13 cellular contexts compared by ENCODE assay signal in the genomic region with DNA sequence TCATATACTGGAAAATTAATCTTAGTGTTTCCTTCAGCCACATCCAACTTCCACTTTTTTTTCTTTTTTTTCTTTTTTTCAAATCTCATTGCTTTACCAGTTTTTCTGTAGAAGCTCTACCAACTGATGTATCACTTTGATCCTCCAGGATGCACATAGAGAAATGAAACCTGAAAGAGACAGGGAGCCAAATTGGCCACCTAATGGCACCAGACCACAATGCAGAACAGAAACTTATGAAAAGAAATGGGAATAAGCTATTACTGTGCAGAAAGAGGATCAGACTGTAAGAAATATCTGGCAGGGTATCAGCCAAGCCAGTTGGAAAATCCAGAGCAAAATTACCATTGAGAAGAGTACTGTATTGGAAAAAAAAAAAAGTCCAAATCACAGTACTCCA.
DNase-seq lines count a peak whose midpoint lies in the region; ATAC-seq lines count a peak whose summit lies in the region.
"Had no signal": no experiment of that assay in that cellular context is flagged by ENCODE, and none has a peak within 500 bp of the region (broad histone marks: within the 10 kb centered on the region; RNA-seq: fewer than 3 reads in every experiment).

No MANE protein-coding gene starts in this region.

- ATAC-seq in activated T-cell treated with anti-CD3 and anti-CD28 coated beads, Interleukin-2, amount 50 U/mL, for 72 hours (replicated peaks in 1 of 2), result no peak
- peak; percentile 92 for ATAC-seq in memory B cell (ENCODE audit: low read depth)

- peak overlapping the region; percentile 13 for H3K27ac Mint-ChIP-seq in activated T-cell treated with anti-CD3 and anti-CD28 coated beads, Interleukin-2, amount 50 U/mL, for 72 hours
- no peak overlapping the region for H3K27ac Mint-ChIP-seq in memory B cell
- H3K27ac Mint-ChIP-seq: CD4-positive, CD25-positive, alpha-beta regulatory T cell; HFFc6 had no signal

- H3K27me3 Mint-ChIP-seq in activated T-cell treated with anti-CD3 and anti-CD28 coated beads, Interleukin-2, amount 50 U/mL, for 72 hours (ENCODE audit: low read depth), result no peaks in the 10 kb centered on the region
- H3K27me3 Mint-ChIP-seq in memory B cell, result no peaks in the 10 kb centered on the region
- H3K27me3 Mint-ChIP-seq: CD4-positive, CD25-positive, alpha-beta regulatory T cell had no signal

- no peaks in the 10 kb centered on the region for H3K4me1 Mint-ChIP-seq in activated T-cell treated with anti-CD3 and anti-CD28 coated beads, Interleukin-2, amount 50 U/mL, for 72 hours (ENCODE audit: low read depth)
- peaks cover 5% of the 10 kb centered on the region for H3K4me1 Mint-ChIP-seq in memory B cell
- H3K4me1 Mint-ChIP-seq: CD4-positive, CD25-positive, alpha-beta regulatory T cell had no signal

- no peaks in the 10 kb centered on the region for H3K36me3 Mint-ChIP-seq in activated T-cell treated with anti-CD3 and anti-CD28 coated beads, Interleukin-2, amount 50 U/mL, for 72 hours (ENCODE audit: insufficient read depth in 2 of 2)
- H3K36me3 Mint-ChIP-seq in memory B cell, result no peaks in the 10 kb centered on the region
- H3K36me3 Mint-ChIP-seq: CD4-positive, CD25-positive, alpha-beta regulatory T cell had no signal

- no peak for DNase-seq in activated T-cell treated with anti-CD3 and anti-CD28 coated beads, Interleukin-2, amount 50 U/mL, for 72 hours
- no peak for DNase-seq in activated T-cell treated with anti-CD3 and anti-CD28 coated beads for 4 hours
- peak; percentile 32 for DNase-seq in NOMO-1 treated with dmso at 0.1 percent for 144 hours (lab: John Stamatoyannopoulos, UW; ENCODE audit: unreplicated experiment)
- peak in 1 of 2 donors; percentile 3 for DNase-seq in memory B cell (ENCODE audit: low spot score in 2 of 2)
- no peak for DNase-seq in hypothalamus (lab: John Stamatoyannopoulos, UW)
- DNase-seq in OCI-M1 (lab: John Stamatoyannopoulos, UW), result no peak
- DNase-seq in NCI-H2081 treated with DMSO at 0.1 percent for 48 hours (lab: John Stamatoyannopoulos, UW), result no peak
- DNase-seq: 8988T; AML-193; CD4-positive, CD25-positive, alpha-beta regulatory T cell; DMS53; HCEC 1CT; HFFc6 had no signal

- H3K4me3 Mint-ChIP-seq in activated T-cell treated with anti-CD3 and anti-CD28 coated beads, Interleukin-2, amount 50 U/mL, for 72 hours, result no peak overlapping the region
- no peak overlapping the region for H3K4me3 Mint-ChIP-seq in memory B cell
- H3K4me3 Mint-ChIP-seq: CD4-positive, CD25-positive, alpha-beta regulatory T cell; HFFc6 had no signal

- peaks cover 2 to 3% of the 10 kb centered on the region in 2 donors for H3K9me3 Mint-ChIP-seq in activated T-cell treated with anti-CD3 and anti-CD28 coated beads, Interleukin-2, amount 50 U/mL, for 72 hours
- H3K9me3 Mint-ChIP-seq in memory B cell, result no peaks in the 10 kb centered on the region
